In genomic region chr11:65314501-65315203, GRCh38 we compare ENCODE assay signal across 8 cellular contexts. TPM values are rescaled to one million over a fixed set of nuclear protein-coding genes. Genes with fewer than 3 reads are reported as not detected.
DNase-seq lines count a peak whose midpoint lies in the region; ATAC-seq and TF ChIP-seq lines count a peak whose summit lies in the region.

CDC42EP2 (plus strand) TSS chr11:65314866; CDS start chr11:65320899, 6,033 bp downstream.

- H3K9me3 Mint-ChIP-seq in CD8-positive, alpha-beta memory T cell, result no peaks in the 10 kb centered on the region
- no peaks in the 10 kb centered on the region for H3K9me3 Mint-ChIP-seq in activated naive CD4-positive, alpha-beta T cell treated with anti-CD3 and anti-CD28 coated beads for 36 hours

- peaks cover 3 to 10% (median 10%) of the 10 kb centered on the region in 3 donors for H3K4me1 Mint-ChIP-seq in CD8-positive, alpha-beta memory T cell
- peaks cover 5% of the 10 kb centered on the region for H3K4me1 Mint-ChIP-seq in activated naive CD4-positive, alpha-beta T cell treated with anti-CD3 and anti-CD28 coated beads for 36 hours (ENCODE audit: low read depth)

- no peaks in the 10 kb centered on the region for H3K27me3 ChIP-seq in CD8-positive, alpha-beta memory T cell (ENCODE audit: insufficient read depth, low read length, poor library complexity, severe bottlenecking)
- H3K27me3 ChIP-seq in HUES48 (ENCODE audit: control insufficient read depth, insufficient read depth, low read length), result peaks cover 14% of the 10 kb centered on the region
- no peaks in the 10 kb centered on the region for H3K27me3 ChIP-seq in SJCRH30
- H3K27me3 ChIP-seq in neutrophil, result peaks cover 38% of the 10 kb centered on the region

- peak within 1 kb of the TSS in 1 of 8 donors; percentile 43 for H3K27ac Mint-ChIP-seq in CD8-positive, alpha-beta memory T cell
- no peak within 1 kb of the TSS for H3K27ac Mint-ChIP-seq in activated naive CD4-positive, alpha-beta T cell treated with anti-CD3 and anti-CD28 coated beads for 36 hours

- peak; percentile 54 to 77 (median 73) for DNase-seq in CD8-positive, alpha-beta memory T cell
- DNase-seq in SJCRH30 (peak; percentile 73 to 83), germinal center (ENCODE audit: low spot score) (peak; percentile 90)
- peak; percentile 72 for DNase-seq in activated naive CD4-positive, alpha-beta T cell treated with anti-CD3 and anti-CD28 coated beads for 36 hours

- H3K9me3 ChIP-seq in CD8-positive, alpha-beta memory T cell (ENCODE audit: low read length), result no peaks in the 10 kb centered on the region
- no peaks in the 10 kb centered on the region for H3K9me3 ChIP-seq in HUES48 (ENCODE audit: control insufficient read depth, insufficient read depth, low read length)
- no peaks in the 10 kb centered on the region for H3K9me3 ChIP-seq in SJCRH30 (replicated peaks)
- no peaks in the 10 kb centered on the region for H3K9me3 ChIP-seq in neutrophil

- peak within 1 kb of the TSS; percentile 75 for H3K4me3 ChIP-seq in CD8-positive, alpha-beta memory T cell (ENCODE audit: low read length)
- H3K4me3 ChIP-seq in HUES48 (ENCODE audit: low read depth, low read length), result peak within 1 kb of the TSS; percentile 89
- peak within 1 kb of the TSS; percentile 79 for H3K4me3 ChIP-seq in SJCRH30
- peak within 1 kb of the TSS; percentile 75 to 96 for H3K4me3 ChIP-seq in neutrophil (ENCODE audit: low read depth in 1 of 2, low read length in 1 of 2)

- no peaks in the 10 kb centered on the region for H3K36me3 ChIP-seq in CD8-positive, alpha-beta memory T cell (ENCODE audit: insufficient read depth, low read length)
- H3K36me3 ChIP-seq in HUES48 (ENCODE audit: control insufficient read depth, insufficient read depth, low read length) (no peaks in the 10 kb centered on the region), SJCRH30 (no peaks in the 10 kb centered on the region; the same call in 1 of the 2 replicates), neutrophil (no peaks in the 10 kb centered on the region)

- TF ChIP-seq CTCF in neutrophil (IDR thresholded peaks at IDR 0.05), result peak; percentile 78
- TF ChIP-seq CTCF in subcutaneous adipose tissue (IDR thresholded peaks at IDR 0.05; ENCODE audit: low read depth), result no peak

- no peaks in the 10 kb centered on the region for H3K36me3 Mint-ChIP-seq in CD8-positive, alpha-beta memory T cell
- no peaks in the 10 kb centered on the region for H3K36me3 Mint-ChIP-seq in activated naive CD4-positive, alpha-beta T cell treated with anti-CD3 and anti-CD28 coated beads for 36 hours (ENCODE audit: low read depth)

- peaks cover 1 to 4% of the 10 kb centered on the region in 2 donors for H3K27me3 Mint-ChIP-seq in CD8-positive, alpha-beta memory T cell
- H3K27me3 Mint-ChIP-seq in activated naive CD4-positive, alpha-beta T cell treated with anti-CD3 and anti-CD28 coated beads for 36 hours (ENCODE audit: low read depth), result peaks cover 8% of the 10 kb centered on the region

- intact Hi-C loops in activated naive CD4-positive, alpha-beta T cell treated with anti-CD3 and anti-CD28 coated beads for 36 hours (cut with micrococcal nuclease), result loop anchor here (1.0 to 2.0 kb wide), 5 partner anchors 16 to 467 kb away; no protein-coding TSS in a partner anchor

- peak within 1 kb of the TSS; percentile 73 for H3K9ac ChIP-seq in HUES48 (ENCODE audit: low read depth, low read length)

- CTCF ChIA-PET in CD8-positive, alpha-beta memory T cell (lab: Charles Lee), result interaction anchor here (0.7 to 9.2 kb wide), 34 partner anchors 10 to 444 kb away, joined by 3 to 161 read pairs (median 4); partner anchors contain the start of genes DPF2, POLA2 and SYVN1
- CTCF ChIA-PET in activated naive CD4-positive, alpha-beta T cell treated with anti-CD3 and anti-CD28 coated beads for 36 hours (lab: Charles Lee), result interaction anchor here (0.6 to 6.4 kb wide), 32 partner anchors 8 to 350 kb away, joined by 3 to 161 read pairs (median 4); partner anchors contain the start of genes DPF2, POLA2, TIGD3 and TM7SF2

- ATAC-seq in GM19467 (IDR thresholded peaks at IDR 0.05; ENCODE audit: unreplicated experiment), result peak; percentile 60

- peaks cover 12% of the 10 kb centered on the region for H3K4me1 ChIP-seq in CD8-positive, alpha-beta memory T cell (ENCODE audit: insufficient read depth, low read length)
- H3K4me1 ChIP-seq in HUES48 (ENCODE audit: control insufficient read depth, insufficient read depth, low read length) (peaks cover 21% of the 10 kb centered on the region), SJCRH30 (peaks cover 40% of the 10 kb centered on the region), neutrophil (ENCODE audit: control insufficient read depth in 1 of 2, insufficient read depth in 1 of 2, low read depth in 1 of 2, low read length in 1 of 2) (peaks cover 32 to 34% of the 10 kb centered on the region in 2 experiments)

- no peak within 1 kb of the TSS for H3K27ac ChIP-seq in CD8-positive, alpha-beta memory T cell (ENCODE audit: low read depth, low read length)
- H3K27ac ChIP-seq in HUES48 (ENCODE audit: low read depth, low read length) (peak within 1 kb of the TSS; percentile 59), SJCRH30 (peak within 1 kb of the TSS; percentile 24; the same call in 1 of the 2 replicates), neutrophil (peak within 1 kb of the TSS; percentile 81)

- H3K4me3 Mint-ChIP-seq in CD8-positive, alpha-beta memory T cell, result peak within 1 kb of the TSS; percentile 74 to 88 (median 77)
- peak within 1 kb of the TSS; percentile 74 for H3K4me3 Mint-ChIP-seq in activated naive CD4-positive, alpha-beta T cell treated with anti-CD3 and anti-CD28 coated beads for 36 hours

- POLR2A ChIA-PET in CD8-positive, alpha-beta memory T cell (lab: Charles Lee), result interaction anchor here (0.6 to 1.3 kb wide), 5 partner anchors 15 to 179 kb away, joined by 3 to 7 read pairs (median 4); no protein-coding TSS in a partner anchor

RNA-seq across cellular contexts. Expression of gene CDC42EP2, which starts in this region (rescaled TPM):
- total RNA-seq in CD8-positive, alpha-beta memory T cell, result 1 to 10 TPM in 1 of 2 experiments, under 1 TPM in 1; 0.62 to 1.0 TPM
- not detected for polyA plus RNA-seq in CD8-positive, alpha-beta memory T cell
- 5.6 and 6.0 TPM in 2 replicates for total RNA-seq in SJCRH30 (2014; rRNA removed; shearing (Covaris generic))
- total RNA-seq in activated naive CD4-positive, alpha-beta T cell treated with anti-CD3 and anti-CD28 coated beads for 36 hours, result 1 to 10 TPM in 1 of 2 experiments, under 1 TPM in 1; 0.57 to 1.5 TPM
- 10 to 100 TPM; 16.5 to 38.6 (median 28.5) TPM for total RNA-seq in subcutaneous adipose tissue
